ENCODE assay signal across 4 cellular contexts in the genomic region with DNA sequence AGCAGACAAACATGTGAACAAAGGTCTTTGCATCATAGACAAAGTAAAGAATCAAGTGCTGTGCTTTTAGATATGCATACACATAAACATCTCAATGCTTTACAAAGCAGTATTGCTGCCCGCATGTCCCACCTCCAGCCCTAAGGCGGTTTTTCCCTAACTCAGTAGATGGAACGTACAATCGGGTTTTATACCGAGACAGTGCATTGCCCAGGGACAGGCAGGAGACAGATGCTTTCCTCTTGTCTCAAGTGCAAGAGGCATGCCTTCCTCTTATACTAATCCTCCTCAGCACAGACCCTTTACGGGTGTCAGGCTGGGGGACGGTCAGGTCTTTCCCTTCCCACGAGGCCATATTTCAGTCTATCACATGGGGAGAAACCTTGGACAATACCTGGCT. TPM values are rescaled to one million over a fixed set of nuclear protein-coding genes. Genes with fewer than 3 reads are reported as not detected.
"Had no signal": no experiment of that assay in that cellular context is flagged by ENCODE, and none has a peak within 500 bp of the region (broad histone marks: within the 10 kb centered on the region; RNA-seq: fewer than 3 reads in every experiment).

No MANE protein-coding gene starts in this region.

RNA-seq across cellular contexts. Expression of a gene that starts 5.1 kb away (rescaled TPM):
- total RNA-seq: esophagus mucosa, fibroblast of lung, frontal cortex, glomerular endothelial cell had no signal
